Comparison of ENCODE assay signal across 14 cellular contexts in the genomic region with DNA sequence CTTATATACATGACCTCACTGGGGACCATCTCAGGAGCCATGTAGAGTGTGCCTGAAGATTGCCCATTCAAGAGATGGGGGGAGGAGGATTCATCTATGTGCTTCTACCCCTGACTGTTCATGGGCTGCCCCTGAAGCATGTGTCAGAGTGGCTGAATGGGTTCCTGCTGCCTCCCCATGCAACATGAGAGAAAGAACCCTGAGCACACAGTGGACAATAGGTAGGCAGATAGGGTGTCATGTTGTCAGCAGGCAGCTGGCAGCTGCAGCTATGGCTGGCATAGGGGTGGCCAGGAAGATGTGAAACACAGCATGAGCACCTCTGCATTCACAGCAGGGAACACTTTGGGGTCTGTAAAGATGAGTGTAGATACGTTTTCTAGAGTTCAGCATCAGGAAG.
"Had no signal": no experiment of that assay in that cellular context is flagged by ENCODE, and none has a peak within 500 bp of the region (broad histone marks: within the 10 kb centered on the region; RNA-seq: fewer than 3 reads in every experiment).

No MANE protein-coding gene starts in this region.

- ATAC-seq: activated T-cell treated with anti-CD3 and anti-CD28 coated beads, Interleukin-2, amount 50 U/mL, for 72 hours; left ventricle myocardium superior; upper lobe of right lung had no signal

- DNase-seq: activated CD4-positive, alpha-beta memory T cell treated with anti-CD3 and anti-CD28 coated beads for 36 hours; activated CD8-positive, alpha-beta memory T cell treated with anti-CD3 and anti-CD28 coated beads, Interleukin-2, amount 50 U/mL, for 4 hours; activated gamma-delta T cell treated with Interleukin-2 at 50 U/mL for 16 hours; activated naive CD8-positive, alpha-beta T cell treated with anti-CD3 and anti-CD28 coated beads for 36 hours; activated T-cell treated with anti-CD3 and anti-CD28 coated beads, Interleukin-2, amount 50 U/mL, for 72 hours; anterior cingulate cortex; endodermal cell; erythroblast; hippocampal formation; left ventricle myocardium superior; stimulated activated CD4-positive, alpha-beta T cell treated with anti-CD3 and anti-CD28 coated beads, Interleukin-12 subunit alpha, Interleukin-12 subunit beta, amount 100 ng/mL, for 4 hours; stimulated activated CD4-positive, alpha-beta T cell treated with anti-CD3 and anti-CD28 coated beads, Interleukin-2, amount 100 ng/mL, for 48 hours; stimulated activated naive CD4-positive, alpha-beta T cell treated with Interleukin-2 at 50 U/mL for 16 hours; upper lobe of right lung had no signal
